ENCODE assay signal across 8 cellular contexts in the genomic region with DNA sequence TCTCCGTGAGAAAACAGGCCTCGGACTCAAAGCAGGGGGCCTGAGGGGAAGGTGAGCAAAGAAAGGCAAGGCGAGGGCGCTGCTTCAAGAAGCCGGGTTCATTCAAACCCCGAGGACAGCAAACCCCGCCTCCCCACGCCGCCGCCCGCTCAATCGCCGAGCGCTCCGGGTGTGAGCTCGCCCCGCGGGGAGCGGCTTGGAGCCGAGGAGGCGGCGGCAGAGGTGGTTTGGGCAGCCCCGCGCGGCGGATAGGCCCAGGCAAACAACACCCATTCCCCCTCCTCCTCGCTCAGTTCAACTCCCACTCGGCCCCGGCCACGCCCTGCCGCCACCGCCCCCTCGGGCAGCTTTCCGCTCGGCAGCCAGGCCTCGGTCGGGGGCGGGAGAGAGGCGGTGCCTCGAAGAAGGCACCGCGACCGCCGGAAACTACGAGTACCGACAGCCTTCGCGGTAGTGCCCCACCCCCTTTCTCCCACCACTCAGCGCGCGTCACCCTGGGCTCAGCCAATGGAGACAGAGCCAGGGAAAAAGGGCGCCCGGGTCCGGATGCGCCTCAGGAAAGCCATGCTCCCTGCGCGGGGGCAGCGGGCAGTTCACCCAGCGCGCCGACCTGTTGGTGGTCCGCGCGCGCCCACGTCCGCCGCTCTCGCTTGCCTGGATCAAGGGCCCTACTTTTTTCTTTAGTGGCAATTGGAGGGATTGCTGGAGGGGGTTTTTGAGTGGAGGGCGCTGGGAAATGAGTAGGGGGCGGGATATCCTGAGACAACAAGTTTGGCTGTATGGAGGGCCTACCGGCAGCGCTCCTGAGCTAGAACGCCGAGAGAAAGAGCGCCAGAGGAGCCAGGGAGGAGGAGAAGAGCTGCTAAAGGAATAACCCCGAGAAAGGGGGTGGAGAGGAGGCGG. TPM values are rescaled to one million over a fixed set of nuclear protein-coding genes. Genes with fewer than 3 reads are reported as not detected.
DNase-seq lines count a peak whose midpoint lies in the region; ATAC-seq and TF ChIP-seq lines count a peak whose summit lies in the region.

No MANE protein-coding gene starts in this region.

- WGBS in liver: under 1% methylated on average over 78 of the region's 78 CpGs

- peaks cover 0 to 16% (median 8%) of the 10 kb centered on the region in 4 donors for H3K4me1 ChIP-seq in liver (ENCODE audit: control insufficient read depth in 4 of 4, insufficient read depth in 4 of 4, low read length in 3 of 4)

- H3K36me3 ChIP-seq in liver (ENCODE audit: control insufficient read depth in 4 of 4, insufficient read depth in 3 of 4, low read depth in 1 of 4, low read length in 3 of 4): no peaks in the 10 kb centered on the region

- H3K4me3 ChIP-seq in liver (ENCODE audit: low read depth in 1 of 3, low read length in 3 of 3): peak overlapping the region; percentile 39 to 97 (median 85)

- H3K27me3 ChIP-seq in liver (ENCODE audit: control insufficient read depth in 4 of 4, insufficient read depth in 4 of 4, low read length in 3 of 4): no peaks in the 10 kb centered on the region

- TF ChIP-seq RAD21 in liver (IDR thresholded peaks at IDR 0.05): peak; percentile 28 to 53

- TF ChIP-seq CTCF in liver (IDR thresholded peaks at IDR 0.05; ENCODE audit: low read depth, low read length, missing input control): peak; percentile 32

- peak; percentile 99 for DNase-seq in CD1c-positive myeloid dendritic cell (ENCODE audit: extremely low spot score)
- peak; percentile 98 for DNase-seq in NCI-H748 treated with DMSO at 0.1 percent for 48 hours (lab: John Stamatoyannopoulos, UW)
- DNase-seq in activated CD4-positive, alpha-beta T cell treated with anti-CD3 and anti-CD28 coated beads, Interleukin-2, amount 50 U/mL, for 4 hours: peak; percentile 99
- DNase-seq in dermis microvascular lymphatic vessel endothelial cell (ENCODE audit: low read depth in 2 of 2): peak; percentile 95 to 99
- DNase-seq in stimulated activated CD4-positive, alpha-beta T cell treated with anti-CD3 and anti-CD28 coated beads, Interleukin-4, amount 100 ng/mL, for 1 hour: peak; percentile 99

- H3K9me3 ChIP-seq in liver (ENCODE audit: control insufficient read depth in 4 of 4, low read length in 3 of 4): no peaks in the 10 kb centered on the region

- H3K27ac ChIP-seq in liver (ENCODE audit: low read depth in 1 of 2, low read length in 2 of 2): peak overlapping the region; percentile 95 to 100

- ATAC-seq in GM19397 (IDR thresholded peaks at IDR 0.05; ENCODE audit: unreplicated experiment): peak; percentile 77
- ATAC-seq in HG03565 (IDR thresholded peaks at IDR 0.05; ENCODE audit: unreplicated experiment): peak; percentile 73

- H3K9ac ChIP-seq in liver (ENCODE audit: low read depth in 1 of 2, low read length in 2 of 2): peak overlapping the region in 1 of 2 donors; percentile 90

TF ChIP-seq in liver, 16 proteins besides CTCF, POLR2A, EP300 and RAD21:
- TF ChIP-seq SP1 (IDR thresholded peaks at IDR 0.05): peak; percentile 89
- TF ChIP-seq ZBTB33 (IDR thresholded peaks at IDR 0.05): no peak
- TF ChIP-seq, protein P1, sequence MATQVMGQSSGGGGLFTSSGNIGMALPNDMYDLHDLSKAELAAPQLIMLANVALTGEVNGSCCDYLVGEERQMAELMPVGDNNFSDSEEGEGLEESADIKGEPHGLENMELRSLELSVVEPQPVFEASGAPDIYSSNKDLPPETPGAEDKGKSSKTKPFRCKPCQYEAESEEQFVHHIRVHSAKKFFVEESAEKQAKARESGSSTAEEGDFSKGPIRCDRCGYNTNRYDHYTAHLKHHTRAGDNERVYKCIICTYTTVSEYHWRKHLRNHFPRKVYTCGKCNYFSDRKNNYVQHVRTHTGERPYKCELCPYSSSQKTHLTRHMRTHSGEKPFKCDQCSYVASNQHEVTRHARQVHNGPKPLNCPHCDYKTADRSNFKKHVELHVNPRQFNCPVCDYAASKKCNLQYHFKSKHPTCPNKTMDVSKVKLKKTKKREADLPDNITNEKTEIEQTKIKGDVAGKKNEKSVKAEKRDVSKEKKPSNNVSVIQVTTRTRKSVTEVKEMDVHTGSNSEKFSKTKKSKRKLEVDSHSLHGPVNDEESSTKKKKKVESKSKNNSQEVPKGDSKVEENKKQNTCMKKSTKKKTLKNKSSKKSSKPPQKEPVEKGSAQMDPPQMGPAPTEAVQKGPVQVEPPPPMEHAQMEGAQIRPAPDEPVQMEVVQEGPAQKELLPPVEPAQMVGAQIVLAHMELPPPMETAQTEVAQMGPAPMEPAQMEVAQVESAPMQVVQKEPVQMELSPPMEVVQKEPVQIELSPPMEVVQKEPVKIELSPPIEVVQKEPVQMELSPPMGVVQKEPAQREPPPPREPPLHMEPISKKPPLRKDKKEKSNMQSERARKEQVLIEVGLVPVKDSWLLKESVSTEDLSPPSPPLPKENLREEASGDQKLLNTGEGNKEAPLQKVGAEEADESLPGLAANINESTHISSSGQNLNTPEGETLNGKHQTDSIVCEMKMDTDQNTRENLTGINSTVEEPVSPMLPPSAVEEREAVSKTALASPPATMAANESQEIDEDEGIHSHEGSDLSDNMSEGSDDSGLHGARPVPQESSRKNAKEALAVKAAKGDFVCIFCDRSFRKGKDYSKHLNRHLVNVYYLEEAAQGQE (IDR thresholded peaks at IDR 0.05): peak; percentile 57
- TF ChIP-seq YY1 (IDR thresholded peaks at IDR 0.05): peak; percentile 77
- no peak for TF ChIP-seq HNF4G (IDR thresholded peaks at IDR 0.05)
- no peak for TF ChIP-seq FOXA2 (IDR thresholded peaks at IDR 0.05)
- TF ChIP-seq FOXA1 (IDR thresholded peaks at IDR 0.05): peak; percentile 71
- TF ChIP-seq ATF3 (IDR thresholded peaks at IDR 0.05): no peak
- peak; percentile 42 to 82 for TF ChIP-seq GABPA (IDR thresholded peaks at IDR 0.05 in 1 of 2, conservative IDR thresholded peaks at IDR 0.05 in 1 of 2)
- TF ChIP-seq TAF1 (conservative IDR thresholded peaks at IDR 0.05): peak; percentile 26
- TF ChIP-seq RXRA (IDR thresholded peaks at IDR 0.05): peak in 1 of 2 donors; percentile 26
- peak in 1 of 2 donors; percentile 28 for TF ChIP-seq JUND (IDR thresholded peaks at IDR 0.05)
- TF ChIP-seq NR2F2 (IDR thresholded peaks at IDR 0.05): no peak
- TF ChIP-seq EGR1 (IDR thresholded peaks at IDR 0.05; ENCODE audit: low read depth in 2 of 2): peak; percentile 90 to 95
- TF ChIP-seq, protein P2, sequence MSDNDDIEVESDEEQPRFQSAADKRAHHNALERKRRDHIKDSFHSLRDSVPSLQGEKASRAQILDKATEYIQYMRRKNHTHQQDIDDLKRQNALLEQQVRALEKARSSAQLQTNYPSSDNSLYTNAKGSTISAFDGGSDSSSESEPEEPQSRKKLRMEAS (IDR thresholded peaks at IDR 0.05): peak; percentile 32
- TF ChIP-seq HNF4A (conservative IDR thresholded peaks at IDR 0.05): peak in 1 of 2 donors; percentile 18

RNA-seq across cellular contexts. Expression of gene SP4, which starts 0.7 kb away (rescaled TPM):
- total RNA-seq in dermis microvascular lymphatic vessel endothelial cell (5.0 and 5.6 TPM in 2 replicates), liver (10 to 100 TPM; 12.1 to 13.2 TPM)
- polyA plus RNA-seq in liver: 1 to 10 TPM in 1 of 2 donors, under 1 TPM in 1; 0.61 to 1.3 TPM

Comparison
In these comparisons a context has a peak if more than half of its experiments do, and no peak if none do; other contexts are left out.
1. Peak in every context shown above with its lines: DNase-seq, ATAC-seq, H3K4me3 ChIP-seq and H3K27ac ChIP-seq.